Comparison of ENCODE assay signal across 2 cellular contexts in genomic region chr5:67215592-67216471, GRCh38.
TF ChIP-seq lines count a peak whose summit lies in the region.

No MANE protein-coding gene starts in this region.

TF ChIP-seq in IMR-90, 13 proteins besides CTCF, POLR2A, EP300 and RAD21:
- TF ChIP-seq MAFK (IDR thresholded peaks at IDR 0.05; ENCODE audit: low read depth, low read length) (no peak), SMC3 (IDR thresholded peaks at IDR 0.05; ENCODE audit: low read depth, low read length) (no peak), RFX5 (IDR thresholded peaks at IDR 0.05; ENCODE audit: low read depth, low read length) (no peak), MAZ (IDR thresholded peaks at IDR 0.05; ENCODE audit: borderline replicate concordance, low read depth, low read length) (no peak), BHLHE40 (IDR thresholded peaks at IDR 0.05; ENCODE audit: low read depth, low read length) (no peak), NFE2L2 (IDR thresholded peaks at IDR 0.05; ENCODE audit: low read depth, low read length) (no peak), CHD1 (IDR thresholded peaks at IDR 0.05; ENCODE audit: low read depth, low read length) (no peak), FOS (IDR thresholded peaks at IDR 0.05; ENCODE audit: low read depth, low read length) (no peak), ELK1 (IDR thresholded peaks at IDR 0.05; ENCODE audit: borderline replicate concordance, low read depth, low read length) (no peak), MXI1 (IDR thresholded peaks at IDR 0.05; ENCODE audit: borderline replicate concordance, low read depth, low read length) (no peak), CEBPB (IDR thresholded peaks at IDR 0.05; ENCODE audit: low read depth, low read length) (no peak), RCOR1 (IDR thresholded peaks at IDR 0.05; ENCODE audit: insufficient replicate concordance, low read length) (no peak), USF2 (IDR thresholded peaks at IDR 0.05; ENCODE audit: low read depth, low read length) (no peak)

TF ChIP-seq in WTC11, 78 proteins besides CTCF, POLR2A, EP300 and RAD21:
- TF ChIP-seq CREM (CRISPR knock-in tag; IDR thresholded peaks at IDR 0.05) = no peak
- TF ChIP-seq CBFB (CRISPR knock-in tag; IDR thresholded peaks at IDR 0.05; ENCODE audit: low read depth) = no peak
- TF ChIP-seq USF2 (CRISPR knock-in tag; IDR thresholded peaks at IDR 0.05) = no peak
- TF ChIP-seq FOXP4 (CRISPR knock-in tag; IDR thresholded peaks at IDR 0.05) = no peak
- no peak for TF ChIP-seq PRRX2 (CRISPR knock-in tag; IDR thresholded peaks at IDR 0.05)
- TF ChIP-seq E2F5 (CRISPR knock-in tag; IDR thresholded peaks at IDR 0.05) = no peak
- TF ChIP-seq FOXK1 (CRISPR knock-in tag; IDR thresholded peaks at IDR 0.05) = no peak
- no peak for TF ChIP-seq TEAD4 (CRISPR knock-in tag; IDR thresholded peaks at IDR 0.05)
- no peak for TF ChIP-seq ZNF532 (CRISPR knock-in tag; IDR thresholded peaks at IDR 0.05; ENCODE audit: borderline replicate concordance)
- no peak for TF ChIP-seq TP53 (CRISPR knock-in tag; IDR thresholded peaks at IDR 0.05)
- no peak for TF ChIP-seq GABPB1 (CRISPR knock-in tag; IDR thresholded peaks at IDR 0.05)
- no peak for TF ChIP-seq ZBTB21 (CRISPR knock-in tag; IDR thresholded peaks at IDR 0.05; ENCODE audit: borderline replicate concordance)
- no peak for TF ChIP-seq OVOL2 (CRISPR knock-in tag; IDR thresholded peaks at IDR 0.05; ENCODE audit: borderline replicate concordance)
- TF ChIP-seq GTF2I (CRISPR knock-in tag; conservative IDR thresholded peaks at IDR 0.05) = no peak
